ENCODE assay signal across 28 cellular contexts in genomic region chr3:58748024-58748423, GRCh38.
"Had no signal": no experiment of that assay in that cellular context is flagged by ENCODE, and none has a peak within 500 bp of the region (broad histone marks: within the 10 kb centered on the region; RNA-seq: fewer than 3 reads in every experiment).

No MANE protein-coding gene starts in this region.

- H3K4me2 ChIP-seq: neural progenitor cell had no signal

- ATAC-seq: left lobe of liver; naive thymus-derived CD4-positive, alpha-beta T cell; right lobe of liver; stimulated activated naive B cell treated with anti-CD40 and anti-IgM and Interleukin-4, amounts not matched to agents 10 μg/mL and 1 μg/mL and 100 μg/mL, for 72 hours had no signal

- H3K27ac ChIP-seq: coronary artery, esophagus squamous epithelium, neural progenitor cell, parathyroid adenoma, right lobe of liver, thoracic aorta, tibial nerve, upper lobe of left lung had no signal

- H3K4me3 ChIP-seq: coronary artery, esophagus squamous epithelium, neural progenitor cell, right lobe of liver, thoracic aorta, tibial nerve, upper lobe of left lung had no signal

- H3K36me3 Mint-ChIP-seq: immature natural killer cell; naive thymus-derived CD4-positive, alpha-beta T cell; neural progenitor cell; stimulated activated naive B cell treated with anti-CD40 and anti-IgM and Interleukin-4, amounts not matched to agents 10 μg/mL and 1 μg/mL and 100 μg/mL, for 72 hours had no signal

- H3K4me3 Mint-ChIP-seq: immature natural killer cell; naive thymus-derived CD4-positive, alpha-beta T cell; nephron; neural progenitor cell; stimulated activated naive B cell treated with anti-CD40 and anti-IgM and Interleukin-4, amounts not matched to agents 10 μg/mL and 1 μg/mL and 100 μg/mL, for 72 hours; stimulated activated naive CD8-positive, alpha-beta T cell treated with anti-CD3 and anti-CD28 coated beads, Interleukin-15, Interleukin-2, amounts not matched to agents 100 ng/mL and 50 ng/mL, for 24 hours had no signal

- DNase-seq: dermis blood vessel endothelial cell; effector memory CD4-positive, alpha-beta T cell; erythroblast; esophagus squamous epithelium; hypothalamus; immature natural killer cell; islet precursor cell; mesendoderm; midbrain; naive thymus-derived CD4-positive, alpha-beta T cell; right lobe of liver; small intestine; stimulated activated CD4-positive, alpha-beta T cell treated with anti-CD3 and anti-CD28 coated beads, Interleukin-15, amount 100 ng/mL, for 24 hours; stimulated activated CD4-positive, alpha-beta T cell treated with anti-CD3 and anti-CD28 coated beads, Interleukin-2, amount 100 ng/mL, for 48 hours; stimulated activated naive B cell treated with anti-CD40 and anti-IgM and Interleukin-4, amounts not matched to agents 10 μg/mL and 1 μg/mL and 100 μg/mL, for 72 hours; upper lobe of left lung had no signal

- H3K9me3 Mint-ChIP-seq: immature natural killer cell; nephron; neural progenitor cell; stimulated activated naive B cell treated with anti-CD40 and anti-IgM and Interleukin-4, amounts not matched to agents 10 μg/mL and 1 μg/mL and 100 μg/mL, for 72 hours; stimulated activated naive CD8-positive, alpha-beta T cell treated with anti-CD3 and anti-CD28 coated beads, Interleukin-15, Interleukin-2, amounts not matched to agents 100 ng/mL and 50 ng/mL, for 24 hours had no signal

- H2AFZ ChIP-seq: neural progenitor cell, parathyroid adenoma had no signal

- H3K27me3 Mint-ChIP-seq: progenitor cell of endocrine pancreas; stimulated activated naive B cell treated with anti-CD40 and anti-IgM and Interleukin-4, amounts not matched to agents 10 μg/mL and 1 μg/mL and 100 μg/mL, for 72 hours had no signal

- H3K9me3 ChIP-seq: esophagus squamous epithelium, right lobe of liver, thoracic aorta, tibial nerve, upper lobe of left lung had no signal

- H3K27ac Mint-ChIP-seq: immature natural killer cell; naive thymus-derived CD4-positive, alpha-beta T cell; nephron; neural progenitor cell; progenitor cell of endocrine pancreas; stimulated activated naive B cell treated with anti-CD40 and anti-IgM and Interleukin-4, amounts not matched to agents 10 μg/mL and 1 μg/mL and 100 μg/mL, for 72 hours; stimulated activated naive CD8-positive, alpha-beta T cell treated with anti-CD3 and anti-CD28 coated beads, Interleukin-15, Interleukin-2, amounts not matched to agents 100 ng/mL and 50 ng/mL, for 24 hours had no signal

- H3K4me1 ChIP-seq: esophagus squamous epithelium, neural progenitor cell, parathyroid adenoma, right lobe of liver, tibial nerve, upper lobe of left lung had no signal

- FAIRE-seq: endothelial cell of umbilical vein, frontal cortex, small intestine, urothelium cell line had no signal

- H3K4me1 Mint-ChIP-seq: immature natural killer cell; naive thymus-derived CD4-positive, alpha-beta T cell; nephron; neural progenitor cell had no signal

- H3K27me3 ChIP-seq: esophagus squamous epithelium, neural progenitor cell, right lobe of liver, tibial nerve, upper lobe of left lung had no signal

- H3K79me2 ChIP-seq: parathyroid adenoma had no signal

- H3K36me3 ChIP-seq: esophagus squamous epithelium, neural progenitor cell, right lobe of liver, thoracic aorta, tibial nerve, upper lobe of left lung had no signal
